ENCODE assay signal across 8 cellular contexts in genomic region chr3:105868745-105869530, GRCh38. TPM values are rescaled to one million over a fixed set of nuclear protein-coding genes. Genes with fewer than 3 reads are reported as not detected.
DNase-seq lines count a peak whose midpoint lies in the region; ATAC-seq and TF ChIP-seq lines count a peak whose summit lies in the region.

Gene CBLB (minus strand): TSS chr3:105869012. CDS start chr3:105867577, 1,435 bp downstream.

- peak; percentile 82 for ATAC-seq in GM21576 (IDR thresholded peaks at IDR 0.05; ENCODE audit: unreplicated experiment)
- ATAC-seq in PC-3 = peak; percentile 83

- no peak; the same call in 1 of the 2 replicates for TF ChIP-seq EP300 in Ishikawa (IDR thresholded peaks at IDR 0.05; ENCODE audit: borderline replicate concordance)

- DNase-seq in DMS 273 treated with DMSO at 0.1 percent for 48 hours (lab: John Stamatoyannopoulos, UW) = peak; percentile 98
- DNase-seq in PC-3 = peak; percentile 97
- DNase-seq in activated T-cell treated with anti-CD3 and anti-CD28 coated beads for 48 hours (ENCODE audit: low read depth) = peak; percentile 78
- peak; percentile 98 for DNase-seq in epithelial cell of esophagus (ENCODE audit: low read depth)
- peak; percentile 44 to 64 for DNase-seq in stimulated activated CD8-positive, alpha-beta memory T cell treated with anti-CD3 and anti-CD28 coated beads, Interleukin-4, amount 100 ng/mL, for 1 hour (ENCODE audit: low read depth in 2 of 2, low spot score in 1 of 2)

- H3K4me3 ChIP-seq in PC-3 (ENCODE audit: low read length) (peak within 1 kb of the TSS; percentile 96), epithelial cell of esophagus (ENCODE audit: low read length) (peak within 1 kb of the TSS; percentile 79), mononuclear cell (ENCODE audit: low read length) (peak within 1 kb of the TSS; percentile 80)

- CTCF ChIA-PET in PC-3 (lab: Charles Lee) = no interaction called here

- peak within 1 kb of the TSS; percentile 91 for H2AFZ ChIP-seq in PC-3 (ENCODE audit: low read length)

- TF ChIP-seq CTCF in PC-3 (conservative IDR thresholded peaks at IDR 0.05; ENCODE audit: low read depth, low read length) (no peak), epithelial cell of esophagus (IDR thresholded peaks at IDR 0.05; ENCODE audit: insufficient read depth, low read depth, low read length, missing control alignments) (no peak)

- POLR2A ChIA-PET in PC-3 (lab: Charles Lee; ENCODE audit: unreplicated experiment) = interaction anchor here (0.6 to 0.8 kb wide), 7 partner anchors 10 to 254 kb away, joined by 3 to 11 read pairs (median 3); no protein-coding TSS in a partner anchor

- H3K9me3 ChIP-seq in PC-3 (ENCODE audit: low read length) (no peaks in the 10 kb centered on the region), mononuclear cell (ENCODE audit: low read depth, low read length) (no peaks in the 10 kb centered on the region)

- H3K4me2 ChIP-seq in PC-3 (ENCODE audit: low read length) = peak within 1 kb of the TSS; percentile 90

- peaks cover 47% of the 10 kb centered on the region for H3K79me2 ChIP-seq in PC-3 (ENCODE audit: low read length)

- no peak for TF ChIP-seq RAD21 in Ishikawa (IDR thresholded peaks at IDR 0.05; ENCODE audit: low read depth)

- peaks cover 4% of the 10 kb centered on the region; the same call in 1 of the 2 replicates for H3K36me3 ChIP-seq in PC-3 (ENCODE audit: low read depth, low read length)

- H3K27me3 ChIP-seq in PC-3 (ENCODE audit: low read length) = no peaks in the 10 kb centered on the region
- no peaks in the 10 kb centered on the region for H3K27me3 ChIP-seq in mononuclear cell (ENCODE audit: insufficient read depth, low read length)

- no TSS peak for BruUV-seq in PC-3 (replicated peaks; lab: Mats Ljungman, UMichigan)

- H3K4me1 ChIP-seq in PC-3 (ENCODE audit: insufficient read depth, low read length) (peaks cover 43% of the 10 kb centered on the region), mononuclear cell (ENCODE audit: insufficient read depth, low read length) (peaks cover 15% of the 10 kb centered on the region)

- H3K9me2 ChIP-seq in PC-3 (replicated peaks; ENCODE audit: low read length) = no peaks in the 10 kb centered on the region

- intact Hi-C loops in PC-3 (cut with micrococcal nuclease) = loop anchor here (1.0 to 10.0 kb wide), 13 partner anchors 38 to 858 kb away; no protein-coding TSS in a partner anchor

- H3K27ac ChIP-seq in PC-3 (ENCODE audit: low read length) = peak within 1 kb of the TSS; percentile 61

- no peaks in the 10 kb centered on the region for H4K20me1 ChIP-seq in PC-3 (ENCODE audit: low read length)

- H3F3A ChIP-seq in PC-3 (ENCODE audit: low read length, unreplicated experiment) = no peaks in the 10 kb centered on the region

- peak within 1 kb of the TSS; percentile 90 for H3K9ac ChIP-seq in PC-3 (ENCODE audit: low read length)

TF ChIP-seq in Ishikawa, 13 proteins besides CTCF, POLR2A, EP300 and RAD21:
- no peak for TF ChIP-seq FOXM1 (IDR thresholded peaks at IDR 0.05; ENCODE audit: borderline replicate concordance, low read depth)
- TF ChIP-seq TAF1 (IDR thresholded peaks at IDR 0.05; ENCODE audit: low read depth) = peak; percentile 26; the same call in 1 of the 2 replicates
- no peak for TF ChIP-seq CEBPB (IDR thresholded peaks at IDR 0.05)
- TF ChIP-seq ZBTB7A (IDR thresholded peaks at IDR 0.05; ENCODE audit: low read depth) = peak; percentile 69
- TF ChIP-seq CREB1 (IDR thresholded peaks at IDR 0.05; ENCODE audit: low read depth) = no peak
- TF ChIP-seq YY1 (IDR thresholded peaks at IDR 0.05; ENCODE audit: low read depth) = peak; percentile 70
- no peak for TF ChIP-seq TEAD4 (IDR thresholded peaks at IDR 0.05)
- 0 out of 2 replicates have a peak, but pooled peaks have one; percentile 18 for TF ChIP-seq REST (IDR thresholded peaks at IDR 0.05; ENCODE audit: low read depth)
- TF ChIP-seq MAX (IDR thresholded peaks at IDR 0.05) = peak; percentile 59
- no peak for TF ChIP-seq EGR1 (IDR thresholded peaks at IDR 0.05)
- TF ChIP-seq, protein P1, sequence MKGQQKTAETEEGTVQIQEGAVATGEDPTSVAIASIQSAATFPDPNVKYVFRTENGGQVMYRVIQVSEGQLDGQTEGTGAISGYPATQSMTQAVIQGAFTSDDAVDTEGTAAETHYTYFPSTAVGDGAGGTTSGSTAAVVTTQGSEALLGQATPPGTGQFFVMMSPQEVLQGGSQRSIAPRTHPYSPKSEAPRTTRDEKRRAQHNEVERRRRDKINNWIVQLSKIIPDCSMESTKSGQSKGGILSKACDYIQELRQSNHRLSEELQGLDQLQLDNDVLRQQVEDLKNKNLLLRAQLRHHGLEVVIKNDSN (IDR thresholded peaks at IDR 0.05) = no peak
- no peak for TF ChIP-seq NFIC (IDR thresholded peaks at IDR 0.05)
- peak; percentile 8; the same call in 1 of the 2 replicates for TF ChIP-seq TCF12 (IDR thresholded peaks at IDR 0.05; ENCODE audit: low read depth)

RNA-seq across cellular contexts. Expression of gene CBLB, which starts in this region (rescaled TPM):
- 20.0 and 23.9 TPM in 2 replicates for total RNA-seq in PC-3 (2014; rRNA removed)
- 133 TPM for total RNA-seq in mononuclear cell

Comparison
In these comparisons a context has a peak if more than half of its experiments do, and no peak if none do; other contexts are left out.
1. Peak in every context shown above with its lines: DNase-seq, ATAC-seq, H3K4me3 ChIP-seq and H3K27ac ChIP-seq.